17 cellular contexts compared by ENCODE assay signal in the genomic region with DNA sequence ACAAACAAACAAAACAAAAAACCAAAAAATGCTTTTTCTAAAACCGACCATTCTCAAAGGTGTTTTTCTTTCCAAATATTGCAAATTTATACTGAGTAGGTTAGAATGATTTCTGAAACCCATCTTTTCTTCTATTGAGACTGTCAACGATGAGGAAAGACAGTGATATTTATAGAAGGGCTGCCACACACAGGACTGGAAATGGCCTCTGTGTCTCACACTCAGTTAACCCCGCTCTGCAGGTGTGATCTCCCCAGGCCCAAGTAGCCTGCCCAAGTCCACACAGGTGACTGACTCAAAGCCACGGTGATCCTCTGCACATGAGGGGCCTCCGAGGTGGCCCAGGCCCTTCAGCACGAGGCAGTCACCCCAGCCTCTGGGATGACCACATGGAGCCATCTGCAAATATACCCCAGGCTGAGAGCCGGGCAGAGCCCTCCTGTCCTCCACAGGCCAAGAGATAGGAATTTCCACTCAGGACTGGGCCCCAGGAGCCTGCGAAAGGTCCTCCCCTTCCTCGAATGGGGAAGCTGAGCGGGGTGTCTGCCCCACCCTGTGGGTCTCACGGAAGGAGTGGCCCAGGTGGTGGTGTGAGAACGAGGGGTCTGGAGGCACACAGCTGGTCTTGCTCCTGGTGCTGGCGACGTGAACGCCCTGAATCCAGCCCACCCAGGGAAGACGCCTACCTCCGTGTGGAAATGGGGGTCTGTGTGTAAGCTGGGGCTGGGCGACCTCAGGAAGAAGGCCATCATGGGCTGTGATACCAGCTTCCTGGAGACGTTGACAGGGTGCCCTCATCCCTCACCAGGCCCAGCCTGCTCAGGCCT. TPM values are rescaled to one million over a fixed set of nuclear protein-coding genes. Genes with fewer than 3 reads are reported as not detected.
DNase-seq lines count a peak whose midpoint lies in the region; ATAC-seq and TF ChIP-seq lines count a peak whose summit lies in the region.
"Had no signal": no experiment of that assay in that cellular context is flagged by ENCODE, and none has a peak within 500 bp of the region (broad histone marks: within the 10 kb centered on the region; RNA-seq: fewer than 3 reads in every experiment).

No MANE protein-coding gene starts in this region.

- 62 to 71% methylated on average over 2 to 3 of the region's 19 CpGs for WGBS in gastroesophageal sphincter (ENCODE audit: low coverage in 1 of 2), 2 donors
- 71 to 85% (median 76%) methylated on average over 19 of the region's 19 CpGs for WGBS in spleen, 5 donors

- no peaks in the 10 kb centered on the region for H3K79me2 ChIP-seq in DOHH2 (ENCODE audit: control insufficient read depth, low read length)

- no peaks in the 10 kb centered on the region for H3K9me2 ChIP-seq in DOHH2 (replicated peaks; ENCODE audit: control insufficient read depth, low read length)

- H4K20me1 ChIP-seq in DOHH2 (ENCODE audit: control insufficient read depth, insufficient read depth, low read depth, low read length): no peaks in the 10 kb centered on the region

- intact Hi-C loops in spleen (cut with DNase I; ENCODE audit: low total_unique reads): no loop called here

- H3K27me3 ChIP-seq in DOHH2 (ENCODE audit: control insufficient read depth, low read length): no peaks in the 10 kb centered on the region
- H3K27me3 ChIP-seq in gastroesophageal sphincter: peaks cover 4% of the 10 kb centered on the region
- no peaks in the 10 kb centered on the region for H3K27me3 ChIP-seq in right atrium auricular region
- peaks cover 0 to 37% (median 0%) of the 10 kb centered on the region in 7 donors for H3K27me3 ChIP-seq in spleen (replicated peaks in 1 of 7)
- H3K27me3 ChIP-seq: MG63 had no signal

- no peak for TF ChIP-seq EP300 in gastroesophageal sphincter (IDR thresholded peaks at IDR 0.05)

- 0 out of 2 replicates have a peak, but pooled peaks cover 6% of the 10 kb centered on the region for H3F3A ChIP-seq in DOHH2 (ENCODE audit: control insufficient read depth, insufficient read depth)

- H3K4me3 ChIP-seq in DOHH2 (ENCODE audit: low read length): no peak overlapping the region
- no peak overlapping the region for H3K4me3 ChIP-seq in gastroesophageal sphincter
- no peak overlapping the region for H3K4me3 ChIP-seq in right atrium auricular region
- no peak overlapping the region for H3K4me3 ChIP-seq in spleen
- H3K4me3 ChIP-seq: MG63 had no signal

- TF ChIP-seq CTCF in DOHH2 (IDR thresholded peaks at IDR 0.05; ENCODE audit: low read depth, low read length, poor library complexity, severe bottlenecking) (no peak), gastroesophageal sphincter (IDR thresholded peaks at IDR 0.05) (no peak), right atrium auricular region (IDR thresholded peaks at IDR 0.05) (no peak), spleen (IDR thresholded peaks at IDR 0.05 in 8 of 11, conservative IDR thresholded peaks at IDR 0.05 in 3 of 11) (no peak)

- TF ChIP-seq POLR2A in gastroesophageal sphincter (IDR thresholded peaks at IDR 0.05) (no peak), spleen (IDR thresholded peaks at IDR 0.05) (no peak)

- H3K27ac ChIP-seq in DOHH2 (ENCODE audit: low read depth, low read length) (no peak overlapping the region), gastroesophageal sphincter (no peak overlapping the region), right atrium auricular region (peak overlapping the region; percentile 42 to 53), spleen (no peak overlapping the region)

- H3K36me3 ChIP-seq in DOHH2 (ENCODE audit: control insufficient read depth, low read length) (no peaks in the 10 kb centered on the region), gastroesophageal sphincter (no peaks in the 10 kb centered on the region), right atrium auricular region (no peaks in the 10 kb centered on the region), spleen (no peaks in the 10 kb centered on the region)

- H3K9me3 ChIP-seq in DOHH2 (ENCODE audit: control insufficient read depth, insufficient read depth, low read length): peaks cover 6% of the 10 kb centered on the region
- H3K9me3 ChIP-seq in gastroesophageal sphincter: peaks cover 0 to 8% (median 2%) of the 10 kb centered on the region in 3 donors
- H3K9me3 ChIP-seq in right atrium auricular region: peaks cover 0 to 6% of the 10 kb centered on the region in 2 donors
- H3K9me3 ChIP-seq in spleen: peaks cover 5 to 17% (median 14%) of the 10 kb centered on the region in 8 donors

- H3K4me1 ChIP-seq in DOHH2 (ENCODE audit: control insufficient read depth, low read length) (peaks cover 15% of the 10 kb centered on the region), gastroesophageal sphincter (no peaks in the 10 kb centered on the region), right atrium auricular region (peaks cover 0 to 30% of the 10 kb centered on the region in 2 donors), spleen (peaks cover 0 to 4% (median 0%) of the 10 kb centered on the region in 6 donors)

- DNase-seq in right atrium auricular region (ENCODE audit: low spot score) (no peak), spleen (peak; percentile 55), NAMALWA (ENCODE audit: low spot score) (no peak)
- DNase-seq: CD4-positive, alpha-beta memory T cell; DMS153; EL; H9; Kasumi-1; MG63; NCI-H1092; NCI-H1436 treated with DMSO at 0.1 percent for 48 hours; NCI-H2029; NCI-H526 had no signal

- H3K4me2 ChIP-seq in DOHH2 (ENCODE audit: low read length): 0 out of 2 replicates have a peak overlapping the region, but pooled peaks have one; percentile 3

- peak; percentile 19 for ATAC-seq in gastroesophageal sphincter
- ATAC-seq in HG02981 (IDR thresholded peaks at IDR 0.05; ENCODE audit: unreplicated experiment): no peak
- no peak for ATAC-seq in GM21576 (IDR thresholded peaks at IDR 0.05; ENCODE audit: unreplicated experiment)

RNA-seq across cellular contexts. Expression of a gene that starts 53.0 kb away (rescaled TPM):
- total RNA-seq in gastroesophageal sphincter (10 to 100 TPM; 37.3 to 51.2 (median 41.6) TPM), right atrium auricular region (10 to 100 TPM; 22.8 to 34.5 TPM), spleen (100 to 1,000 TPM in 6 of 7 donors, 10 to 100 TPM in 1; 91.8 to 209 (median 132) TPM)
- polyA plus RNA-seq in spleen: 10 to 100 TPM; 46.9 to 82.7 (median 74.5) TPM

Comparison
In these comparisons a context has a peak if more than half of its experiments do, and no peak if none do; other contexts are left out.
1. H3K27ac ChIP-seq: peak in right atrium auricular region (2 of 2); none in DOHH2 (single experiment), gastroesophageal sphincter (0 of 4) and spleen (0 of 8).